In genomic region chr4:186058980-186059316, GRCh38 we compare ENCODE assay signal across 20 cellular contexts.
"Had no signal": no experiment of that assay in that cellular context is flagged by ENCODE, and none has a peak within 500 bp of the region (broad histone marks: within the 10 kb centered on the region; RNA-seq: fewer than 3 reads in every experiment).

No MANE protein-coding gene starts in this region.

- H3K27me3 ChIP-seq: thyroid gland, upper lobe of right lung had no signal

- H3K4me3 Mint-ChIP-seq: activated CD4-positive, alpha-beta memory T cell treated with anti-CD3 and anti-CD28 coated beads for 36 hours; activated naive CD4-positive, alpha-beta T cell treated with anti-CD3 and anti-CD28 coated beads, Interleukin-2, amount 10 ng/mL, durations not matched to agents 7 days and 5 days had no signal

- H3K36me3 ChIP-seq: lower lobe of right lung, prostate gland, spleen, thyroid gland, upper lobe of right lung had no signal

- DNase-seq: activated CD4-positive, alpha-beta T cell treated with anti-CD3 and anti-CD28 coated beads for 48 hours; activated CD4-positive, CD25-positive, alpha-beta regulatory T cell; activated effector memory CD4-positive, alpha-beta T cell treated with Interleukin-2 at 50 U/mL for 16 hours; activated naive CD4-positive, alpha-beta T cell treated with anti-CD3 and anti-CD28 coated beads, Interleukin-2, amount 10 ng/mL, durations not matched to agents 7 days and 5 days; activated T-cell treated with anti-CD3 and anti-CD28 coated beads, Interleukin-2, amount 50 U/mL, for 48 hours; amygdala; cortex of kidney; kidney; lower lobe of right lung; naive thymus-derived CD4-positive, alpha-beta T cell; stimulated activated CD4-positive, alpha-beta T cell treated with anti-CD3 and anti-CD28 coated beads, Interleukin-4, amount 100 ng/mL, for 24 hours; stimulated activated naive CD8-positive, alpha-beta T cell treated with anti-CD3 and anti-CD28 coated beads, Interleukin-15, Interleukin-2, amounts not matched to agents 100 U/mL and 50 U/mL, for 24 hours; T-helper 9 cell; thyroid gland; upper lobe of right lung had no signal

- H3K4me1 ChIP-seq: lower lobe of right lung, prostate gland, thyroid gland, upper lobe of right lung had no signal

- FAIRE-seq: bronchial epithelial cell, kidney had no signal

- H3K27ac Mint-ChIP-seq: activated CD4-positive, alpha-beta memory T cell treated with anti-CD3 and anti-CD28 coated beads for 36 hours; activated naive CD4-positive, alpha-beta T cell treated with anti-CD3 and anti-CD28 coated beads, Interleukin-2, amount 10 ng/mL, durations not matched to agents 7 days and 5 days had no signal

- ATAC-seq: lower lobe of right lung, upper lobe of right lung had no signal

- H3K4me3 ChIP-seq: lower lobe of right lung, prostate gland, spleen, thyroid gland, upper lobe of right lung had no signal

- H3K9me3 ChIP-seq: lower lobe of right lung, prostate gland, thyroid gland, upper lobe of right lung had no signal

- H3K27ac ChIP-seq: epithelial cell of prostate, lower lobe of right lung, prostate gland, spleen, thyroid gland, upper lobe of right lung had no signal
